ENCODE assay signal across 1 cellular context in the genomic region with DNA sequence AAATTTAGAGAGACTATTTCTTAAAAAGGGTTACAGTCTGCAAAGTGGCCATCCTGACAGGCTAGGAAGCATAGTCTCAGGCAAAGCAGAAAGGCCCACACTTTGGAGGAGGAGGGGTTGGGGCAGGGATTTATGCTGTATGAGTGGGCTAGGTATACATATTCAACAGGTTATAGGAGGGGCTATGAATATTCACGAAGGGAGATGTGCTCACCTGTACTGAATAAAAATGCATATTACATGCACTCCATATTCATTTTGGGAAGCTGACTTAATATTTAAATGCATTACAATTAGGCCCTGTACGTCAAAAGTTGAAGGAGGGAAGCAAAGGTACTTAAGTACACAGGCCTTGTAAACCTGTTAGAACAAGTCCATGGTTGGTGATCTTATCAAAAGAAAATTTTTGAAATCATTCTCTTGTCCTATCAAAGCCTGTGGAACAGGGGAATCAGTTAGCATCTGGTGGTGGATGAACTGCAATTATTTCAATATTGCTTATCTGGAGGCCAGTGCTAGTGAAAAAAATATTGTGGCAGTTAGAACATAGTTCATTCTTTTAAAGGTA.
TF ChIP-seq lines count a peak whose summit lies in the region.

No MANE protein-coding gene starts in this region.

TF ChIP-seq in GM12878, 131 proteins besides CTCF, POLR2A, EP300 and RAD21:
- TF ChIP-seq TARDBP (IDR thresholded peaks at IDR 0.05; ENCODE audit: borderline replicate concordance) (no peak), ZNF384 (IDR thresholded peaks at IDR 0.05; ENCODE audit: borderline replicate concordance, low read depth, low read length) (no peak), ZNF207 (IDR thresholded peaks at IDR 0.05; ENCODE audit: borderline replicate concordance) (no peak), CREM (IDR thresholded peaks at IDR 0.05; ENCODE audit: low read depth) (no peak), BHLHE40 (IDR thresholded peaks at IDR 0.05; ENCODE audit: borderline replicate concordance in 1 of 2, low read depth in 2 of 2, low read length in 1 of 2) (no peak), EED (IDR thresholded peaks at IDR 0.05; ENCODE audit: low read depth) (no peak), BRCA1 (IDR thresholded peaks at IDR 0.05; ENCODE audit: low read depth, low read length) (no peak), BCL11A (IDR thresholded peaks at IDR 0.05; ENCODE audit: low read depth, low read length) (no peak), ZBTB4 (CRISPR knock-in tag; IDR thresholded peaks at IDR 0.05) (no peak), ZBTB33 (IDR thresholded peaks at IDR 0.05) (no peak), CBX3 (IDR thresholded peaks at IDR 0.05; ENCODE audit: borderline replicate concordance, low read depth) (no peak), NR2F1 (conservative IDR thresholded peaks at IDR 0.05) (no peak), HDGF (IDR thresholded peaks at IDR 0.05) (no peak), HCFC1 (IDR thresholded peaks at IDR 0.05; ENCODE audit: low read length) (no peak), CREB1 (IDR thresholded peaks at IDR 0.05; ENCODE audit: low read depth) (no peak), SREBF1 (IDR thresholded peaks at IDR 0.05; ENCODE audit: low read length) (no peak)
- TF ChIP-seq, protein P1, sequence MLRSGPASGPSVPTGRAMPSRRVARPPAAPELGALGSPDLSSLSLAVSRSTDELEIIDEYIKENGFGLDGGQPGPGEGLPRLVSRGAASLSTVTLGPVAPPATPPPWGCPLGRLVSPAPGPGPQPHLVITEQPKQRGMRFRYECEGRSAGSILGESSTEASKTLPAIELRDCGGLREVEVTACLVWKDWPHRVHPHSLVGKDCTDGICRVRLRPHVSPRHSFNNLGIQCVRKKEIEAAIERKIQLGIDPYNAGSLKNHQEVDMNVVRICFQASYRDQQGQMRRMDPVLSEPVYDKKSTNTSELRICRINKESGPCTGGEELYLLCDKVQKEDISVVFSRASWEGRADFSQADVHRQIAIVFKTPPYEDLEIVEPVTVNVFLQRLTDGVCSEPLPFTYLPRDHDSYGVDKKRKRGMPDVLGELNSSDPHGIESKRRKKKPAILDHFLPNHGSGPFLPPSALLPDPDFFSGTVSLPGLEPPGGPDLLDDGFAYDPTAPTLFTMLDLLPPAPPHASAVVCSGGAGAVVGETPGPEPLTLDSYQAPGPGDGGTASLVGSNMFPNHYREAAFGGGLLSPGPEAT (IDR thresholded peaks at IDR 0.05; ENCODE audit: low read depth): no peak
- TF ChIP-seq, protein P2, sequence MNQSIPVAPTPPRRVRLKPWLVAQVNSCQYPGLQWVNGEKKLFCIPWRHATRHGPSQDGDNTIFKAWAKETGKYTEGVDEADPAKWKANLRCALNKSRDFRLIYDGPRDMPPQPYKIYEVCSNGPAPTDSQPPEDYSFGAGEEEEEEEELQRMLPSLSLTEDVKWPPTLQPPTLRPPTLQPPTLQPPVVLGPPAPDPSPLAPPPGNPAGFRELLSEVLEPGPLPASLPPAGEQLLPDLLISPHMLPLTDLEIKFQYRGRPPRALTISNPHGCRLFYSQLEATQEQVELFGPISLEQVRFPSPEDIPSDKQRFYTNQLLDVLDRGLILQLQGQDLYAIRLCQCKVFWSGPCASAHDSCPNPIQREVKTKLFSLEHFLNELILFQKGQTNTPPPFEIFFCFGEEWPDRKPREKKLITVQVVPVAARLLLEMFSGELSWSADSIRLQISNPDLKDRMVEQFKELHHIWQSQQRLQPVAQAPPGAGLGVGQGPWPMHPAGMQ (IDR thresholded peaks at IDR 0.05; ENCODE audit: borderline replicate concordance): no peak
- TF ChIP-seq, protein P3, sequence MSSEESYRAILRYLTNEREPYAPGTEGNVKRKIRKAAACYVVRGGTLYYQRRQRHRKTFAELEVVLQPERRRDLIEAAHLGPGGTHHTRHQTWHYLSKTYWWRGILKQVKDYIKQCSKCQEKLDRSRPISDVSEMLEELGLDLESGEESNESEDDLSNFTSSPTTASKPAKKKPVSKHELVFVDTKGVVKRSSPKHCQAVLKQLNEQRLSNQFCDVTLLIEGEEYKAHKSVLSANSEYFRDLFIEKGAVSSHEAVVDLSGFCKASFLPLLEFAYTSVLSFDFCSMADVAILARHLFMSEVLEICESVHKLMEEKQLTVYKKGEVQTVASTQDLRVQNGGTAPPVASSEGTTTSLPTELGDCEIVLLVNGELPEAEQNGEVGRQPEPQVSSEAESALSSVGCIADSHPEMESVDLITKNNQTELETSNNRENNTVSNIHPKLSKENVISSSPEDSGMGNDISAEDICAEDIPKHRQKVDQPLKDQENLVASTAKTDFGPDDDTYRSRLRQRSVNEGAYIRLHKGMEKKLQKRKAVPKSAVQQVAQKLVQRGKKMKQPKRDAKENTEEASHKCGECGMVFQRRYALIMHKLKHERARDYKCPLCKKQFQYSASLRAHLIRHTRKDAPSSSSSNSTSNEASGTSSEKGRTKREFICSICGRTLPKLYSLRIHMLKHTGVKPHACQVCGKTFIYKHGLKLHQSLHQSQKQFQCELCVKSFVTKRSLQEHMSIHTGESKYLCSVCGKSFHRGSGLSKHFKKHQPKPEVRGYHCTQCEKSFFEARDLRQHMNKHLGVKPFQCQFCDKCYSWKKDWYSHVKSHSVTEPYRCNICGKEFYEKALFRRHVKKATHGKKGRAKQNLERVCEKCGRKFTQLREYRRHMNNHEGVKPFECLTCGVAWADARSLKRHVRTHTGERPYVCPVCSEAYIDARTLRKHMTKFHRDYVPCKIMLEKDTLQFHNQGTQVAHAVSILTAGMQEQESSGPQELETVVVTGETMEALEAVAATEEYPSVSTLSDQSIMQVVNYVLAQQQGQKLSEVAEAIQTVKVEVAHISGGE (CRISPR knock-in tag; IDR thresholded peaks at IDR 0.05): no peak
- TF ChIP-seq, protein P4, sequence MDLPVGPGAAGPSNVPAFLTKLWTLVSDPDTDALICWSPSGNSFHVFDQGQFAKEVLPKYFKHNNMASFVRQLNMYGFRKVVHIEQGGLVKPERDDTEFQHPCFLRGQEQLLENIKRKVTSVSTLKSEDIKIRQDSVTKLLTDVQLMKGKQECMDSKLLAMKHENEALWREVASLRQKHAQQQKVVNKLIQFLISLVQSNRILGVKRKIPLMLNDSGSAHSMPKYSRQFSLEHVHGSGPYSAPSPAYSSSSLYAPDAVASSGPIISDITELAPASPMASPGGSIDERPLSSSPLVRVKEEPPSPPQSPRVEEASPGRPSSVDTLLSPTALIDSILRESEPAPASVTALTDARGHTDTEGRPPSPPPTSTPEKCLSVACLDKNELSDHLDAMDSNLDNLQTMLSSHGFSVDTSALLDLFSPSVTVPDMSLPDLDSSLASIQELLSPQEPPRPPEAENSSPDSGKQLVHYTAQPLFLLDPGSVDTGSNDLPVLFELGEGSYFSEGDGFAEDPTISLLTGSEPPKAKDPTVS (IDR thresholded peaks at IDR 0.05; ENCODE audit: low read depth, low read length): no peak
